Comparison of ENCODE assay signal across 20 cellular contexts in genomic region chr5:17370651-17371050, GRCh38.
"Had no signal": no experiment of that assay in that cellular context is flagged by ENCODE, and none has a peak within 500 bp of the region (broad histone marks: within the 10 kb centered on the region; RNA-seq: fewer than 3 reads in every experiment).

No MANE protein-coding gene starts in this region.

- H3K27ac ChIP-seq: dorsolateral prefrontal cortex, esophagus squamous epithelium, heart left ventricle, parathyroid adenoma, prostate gland, right lobe of liver, thoracic aorta, transverse colon had no signal

- H3K36me3 Mint-ChIP-seq: natural killer cell treated with Interleukin-12 subunit alpha and Interleukin-12 subunit beta and Interleukin-15 and Interleukin-18, amount 100 ng/mL, for 72 hours; stimulated activated memory B cell treated with anti-CD40 and anti-IgM and Interleukin-4, amounts not matched to agents 10 μg/mL and 1 μg/mL and 100 μg/mL, for 72 hours had no signal

- H3K27me3 ChIP-seq: esophagus squamous epithelium, heart left ventricle, right lobe of liver, transverse colon had no signal

- H3K4me3 ChIP-seq: dorsolateral prefrontal cortex, esophagus squamous epithelium, heart left ventricle, prostate gland, right lobe of liver, thoracic aorta, transverse colon had no signal

- H3K4me1 Mint-ChIP-seq: central memory CD8-positive, alpha-beta T cell; stimulated activated naive CD8-positive, alpha-beta T cell treated with anti-CD3 and anti-CD28 coated beads, Interleukin-15, amount 100 ng/mL, for 72 hours had no signal

- ATAC-seq: heart left ventricle; natural killer cell treated with Interleukin-12 subunit alpha and Interleukin-12 subunit beta and Interleukin-15 and Interleukin-18, amount 100 ng/mL, for 72 hours; right lobe of liver; stimulated activated memory B cell treated with anti-CD40 and anti-IgM and Interleukin-4, amounts not matched to agents 10 μg/mL and 1 μg/mL and 100 μg/mL, for 72 hours; stimulated activated naive CD8-positive, alpha-beta T cell treated with anti-CD3 and anti-CD28 coated beads, Interleukin-15, amount 100 ng/mL, for 72 hours had no signal

- H3K9me3 Mint-ChIP-seq: stimulated activated memory B cell treated with anti-CD40 and anti-IgM and Interleukin-4, amounts not matched to agents 10 μg/mL and 1 μg/mL and 100 μg/mL, for 72 hours had no signal

- DNase-seq: cortex of kidney; dorsolateral prefrontal cortex; effector CD8-positive, alpha-beta T cell; esophagus squamous epithelium; foreskin fibroblast; heart left ventricle; hippocampal formation; kidney glomerular epithelial cell; occipital lobe; right lobe of liver; stimulated activated CD4-positive, alpha-beta T cell treated with anti-CD3 and anti-CD28 coated beads, Interleukin-4, amount 100 ng/mL, for 1 hour; stimulated activated CD8-positive, alpha-beta memory T cell treated with anti-CD3 and anti-CD28 coated beads, Interleukin-4, amount 100 ng/mL, for 48 hours; stimulated activated naive CD8-positive, alpha-beta T cell treated with anti-CD3 and anti-CD28 coated beads, Interleukin-15, amount 100 ng/mL, for 72 hours; transverse colon had no signal

- H3K9me3 ChIP-seq: esophagus squamous epithelium, heart left ventricle, prostate gland, right lobe of liver, thoracic aorta, transverse colon had no signal

- H3K27ac Mint-ChIP-seq: natural killer cell treated with Interleukin-12 subunit alpha and Interleukin-12 subunit beta and Interleukin-15 and Interleukin-18, amount 100 ng/mL, for 72 hours; stimulated activated memory B cell treated with anti-CD40 and anti-IgM and Interleukin-4, amounts not matched to agents 10 μg/mL and 1 μg/mL and 100 μg/mL, for 72 hours; stimulated activated naive CD8-positive, alpha-beta T cell treated with anti-CD3 and anti-CD28 coated beads, Interleukin-15, amount 100 ng/mL, for 72 hours had no signal

- H3K4me3 Mint-ChIP-seq: central memory CD8-positive, alpha-beta T cell; natural killer cell treated with Interleukin-12 subunit alpha and Interleukin-12 subunit beta and Interleukin-15 and Interleukin-18, amount 100 ng/mL, for 72 hours; stimulated activated memory B cell treated with anti-CD40 and anti-IgM and Interleukin-4, amounts not matched to agents 10 μg/mL and 1 μg/mL and 100 μg/mL, for 72 hours; stimulated activated naive CD8-positive, alpha-beta T cell treated with anti-CD3 and anti-CD28 coated beads, Interleukin-15, amount 100 ng/mL, for 72 hours had no signal

- H2AFZ ChIP-seq: parathyroid adenoma had no signal

- H3K4me1 ChIP-seq: esophagus squamous epithelium, prostate gland, right lobe of liver, transverse colon had no signal

- H3K36me3 ChIP-seq: esophagus squamous epithelium, heart left ventricle, prostate gland, right lobe of liver, thoracic aorta, transverse colon had no signal

- H3K79me2 ChIP-seq: parathyroid adenoma had no signal

- H3K9ac ChIP-seq: parathyroid adenoma had no signal

- H3K27me3 Mint-ChIP-seq: central memory CD8-positive, alpha-beta T cell; natural killer cell treated with Interleukin-12 subunit alpha and Interleukin-12 subunit beta and Interleukin-15 and Interleukin-18, amount 100 ng/mL, for 72 hours; stimulated activated memory B cell treated with anti-CD40 and anti-IgM and Interleukin-4, amounts not matched to agents 10 μg/mL and 1 μg/mL and 100 μg/mL, for 72 hours; stimulated activated naive CD8-positive, alpha-beta T cell treated with anti-CD3 and anti-CD28 coated beads, Interleukin-15, amount 100 ng/mL, for 72 hours had no signal
